ENCODE assay signal across 15 cellular contexts in genomic region chr6:151015320-151015719, GRCh38.
"Had no signal": no experiment of that assay in that cellular context is flagged by ENCODE, and none has a peak within 500 bp of the region (broad histone marks: within the 10 kb centered on the region; RNA-seq: fewer than 3 reads in every experiment).

No MANE protein-coding gene starts in this region.

- H3K27me3 Mint-ChIP-seq: activated naive CD8-positive, alpha-beta T cell treated with anti-CD3 and anti-CD28 coated beads for 36 hours had no signal

- H3K9me3 ChIP-seq: lower lobe of right lung, ovary, tibial artery had no signal

- H3K4me3 Mint-ChIP-seq: activated naive CD8-positive, alpha-beta T cell treated with anti-CD3 and anti-CD28 coated beads for 36 hours; activated T-helper 1 cell treated with anti-CD3 and anti-CD28 coated beads, Interleukin-12 subunit alpha, Interleukin-12 subunit beta, Interleukin-2, Interleukin-4 antibody, amounts not matched to agents 30 ng/mL and 10 ng/mL and 1 ng/mL, durations not matched to agents 14 hours and 24 hours and 36 hours; neural crest cell; T-helper 2 cell treated with Interferon-gamma antibody and Interleukin-4, amounts not matched to agents 5 μg/mL and 100 μg/mL, for 36 hours had no signal

- H3K4me1 Mint-ChIP-seq: activated naive CD8-positive, alpha-beta T cell treated with anti-CD3 and anti-CD28 coated beads for 36 hours had no signal

- H3K27ac ChIP-seq: epithelial cell of prostate, ovary had no signal

- DNase-seq: activated CD4-positive, alpha-beta T cell treated with anti-CD3 and anti-CD28 coated beads, Interleukin-2, amount 50 U/mL, for 1 hour; activated CD4-positive, CD25-positive, alpha-beta regulatory T cell; activated CD8-positive, alpha-beta memory T cell treated with anti-CD3 and anti-CD28 coated beads for 24 hours; activated naive CD8-positive, alpha-beta T cell treated with anti-CD3 and anti-CD28 coated beads for 36 hours; dermis blood vessel endothelial cell; left colon; lower lobe of right lung; midbrain; ovary; stimulated activated naive CD4-positive, alpha-beta T cell; tibial artery had no signal

- H3K36me3 ChIP-seq: ovary had no signal

- H3K27me3 ChIP-seq: ovary, tibial artery had no signal

- H3K4me3 ChIP-seq: ovary, tibial artery had no signal

- H3K27ac Mint-ChIP-seq: activated naive CD8-positive, alpha-beta T cell treated with anti-CD3 and anti-CD28 coated beads for 36 hours; activated T-helper 1 cell treated with anti-CD3 and anti-CD28 coated beads, Interleukin-12 subunit alpha, Interleukin-12 subunit beta, Interleukin-2, Interleukin-4 antibody, amounts not matched to agents 30 ng/mL and 10 ng/mL and 1 ng/mL, durations not matched to agents 14 hours and 24 hours and 36 hours had no signal

- H3K9me3 Mint-ChIP-seq: activated naive CD8-positive, alpha-beta T cell treated with anti-CD3 and anti-CD28 coated beads for 36 hours; activated T-helper 1 cell treated with anti-CD3 and anti-CD28 coated beads, Interleukin-12 subunit alpha, Interleukin-12 subunit beta, Interleukin-2, Interleukin-4 antibody, amounts not matched to agents 30 ng/mL and 10 ng/mL and 1 ng/mL, durations not matched to agents 14 hours and 24 hours and 36 hours; neural crest cell; T-helper 2 cell treated with Interferon-gamma antibody and Interleukin-4, amounts not matched to agents 5 μg/mL and 100 μg/mL, for 36 hours had no signal
